ENCODE assay signal across 8 cellular contexts in the genomic region with DNA sequence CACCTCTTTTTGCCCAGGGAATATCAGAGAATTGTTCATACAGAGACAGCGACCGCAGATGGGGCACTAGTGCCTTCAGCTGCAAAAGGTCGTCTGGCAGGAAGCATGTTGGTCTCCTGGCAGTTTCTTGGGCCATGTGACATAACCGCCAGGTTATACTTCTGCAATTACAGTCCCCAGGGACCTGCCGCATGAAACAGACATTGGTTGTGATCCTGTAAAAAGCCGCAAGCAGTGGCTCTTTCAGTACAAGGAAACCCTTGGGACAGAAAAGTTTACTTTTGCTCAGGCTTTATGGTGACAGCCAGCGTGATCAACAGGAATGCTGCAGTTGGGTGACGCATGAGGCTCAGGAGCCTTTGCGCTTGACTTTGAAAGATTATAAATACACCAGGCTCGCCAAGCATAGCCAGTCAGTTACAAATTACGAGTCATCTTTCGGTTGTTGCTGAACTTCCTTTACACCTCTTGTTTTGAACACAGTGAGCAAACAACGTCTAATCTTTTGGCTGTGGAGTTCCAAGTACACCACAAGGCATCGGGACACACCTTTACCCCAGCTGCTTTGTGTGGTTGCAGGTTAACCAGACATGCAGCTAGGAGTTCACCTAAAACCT. TPM values are rescaled to one million over a fixed set of nuclear protein-coding genes. Genes with fewer than 3 reads are reported as not detected.
DNase-seq lines count a peak whose midpoint lies in the region; ATAC-seq, FAIRE-seq and TF ChIP-seq lines count a peak whose summit lies in the region.

No MANE protein-coding gene starts in this region.

- POLR2A ChIA-PET in endothelial cell of umbilical vein (lab: Charles Lee): interaction anchor here (0.6 kb wide), 1 partner anchor 512 kb away, joined by 3 read pairs; no protein-coding TSS in a partner anchor

- TF ChIP-seq POLR2A in endothelial cell of umbilical vein (IDR thresholded peaks at IDR 0.05; ENCODE audit: low read depth, low read length) (no peak), sigmoid colon (IDR thresholded peaks at IDR 0.05) (no peak)

- H3K4me2 ChIP-seq in MM.1S (ENCODE audit: low read depth, low read length) (peak overlapping the region; percentile 84), endothelial cell of umbilical vein (ENCODE audit: insufficient read depth, low read length) (no peak overlapping the region)

- peak; percentile 31 for FAIRE-seq in endothelial cell of umbilical vein (lab: Jason Lieb, UNC)

- H3K27ac ChIP-seq in MM.1S (ENCODE audit: low read length) (peak overlapping the region; percentile 99), endothelial cell of umbilical vein (ENCODE audit: insufficient read depth, low read depth, low read length) (no peak overlapping the region), sigmoid colon (no peak overlapping the region)

- WGBS in sigmoid colon, 2 donors: 7 to 15% methylated on average over 14 of the region's 14 CpGs

- CTCF ChIA-PET in endothelial cell of umbilical vein (lab: Charles Lee): no interaction called here

- H3K27me3 ChIP-seq in MM.1S (replicated peaks; ENCODE audit: insufficient read depth, low read length): no peaks in the 10 kb centered on the region
- H3K27me3 ChIP-seq in endothelial cell of umbilical vein (ENCODE audit: control insufficient read depth in 2 of 2, insufficient read depth in 2 of 2, low read length in 2 of 2): peaks cover 0 to 2% of the 10 kb centered on the region in 2 experiments
- H3K27me3 ChIP-seq in sigmoid colon: no peaks in the 10 kb centered on the region

- H3F3A ChIP-seq in MM.1S (ENCODE audit: insufficient read depth, low read length): peaks cover 55% of the 10 kb centered on the region

- no TSS peak for BruUV-seq in endothelial cell of umbilical vein (replicated peaks; lab: Mats Ljungman, UMichigan)

- H4K20me1 ChIP-seq in MM.1S (ENCODE audit: insufficient read depth, low read length) (no peaks in the 10 kb centered on the region), endothelial cell of umbilical vein (replicated peaks; ENCODE audit: control insufficient read depth, extremely low read depth, insufficient read depth, low read length) (no peaks in the 10 kb centered on the region)

- H3K9me3 ChIP-seq in MM.1S (replicated peaks; ENCODE audit: insufficient read depth, low read length) (no peaks in the 10 kb centered on the region), endothelial cell of umbilical vein (replicated peaks; ENCODE audit: control insufficient read depth, insufficient read depth, low read length) (no peaks in the 10 kb centered on the region), sigmoid colon (no peaks in the 10 kb centered on the region)

- H3K79me2 ChIP-seq in MM.1S (ENCODE audit: low read length) (peaks cover 21% of the 10 kb centered on the region), endothelial cell of umbilical vein (ENCODE audit: control insufficient read depth, insufficient read depth, low read length) (no peaks in the 10 kb centered on the region)

- ATAC-seq in GM18498 (IDR thresholded peaks at IDR 0.05; ENCODE audit: unreplicated experiment): peak; percentile 80

- H3K4me3 ChIP-seq in MM.1S (ENCODE audit: low read length) (peak overlapping the region; percentile 31; the same call in 1 of the 2 replicates), endothelial cell of umbilical vein (replicated peaks in 1 of 3; ENCODE audit: insufficient read depth in 1 of 3, low read depth in 1 of 3, low read length in 3 of 3) (no peak overlapping the region), sigmoid colon (no peak overlapping the region)

- no peak for TF ChIP-seq EP300 in sigmoid colon (IDR thresholded peaks at IDR 0.05)

- intact Hi-C loops in endothelial cell of umbilical vein (cut with micrococcal nuclease) (no loop called here), sigmoid colon (cut with DNase I) (no loop called here)

- H3K36me3 ChIP-seq in MM.1S (replicated peaks; ENCODE audit: insufficient read depth, low read length): no peaks in the 10 kb centered on the region; the same call in 1 of the 2 replicates
- no peaks in the 10 kb centered on the region for H3K36me3 ChIP-seq in endothelial cell of umbilical vein (ENCODE audit: control insufficient read depth in 2 of 2, extremely low read depth in 1 of 2, insufficient read depth in 2 of 2, low read length in 2 of 2)
- no peaks in the 10 kb centered on the region for H3K36me3 ChIP-seq in sigmoid colon

- no peak for TF ChIP-seq CTCF in MM.1S (IDR thresholded peaks at IDR 0.05; ENCODE audit: low read length)
- TF ChIP-seq CTCF in endothelial cell of umbilical vein (IDR thresholded peaks at IDR 0.05; ENCODE audit: extremely low read depth in 1 of 2, insufficient read depth in 1 of 2, low read depth in 1 of 2, low read length in 2 of 2): no peak
- TF ChIP-seq CTCF in sigmoid colon (IDR thresholded peaks at IDR 0.05): no peak

- peak; percentile 60 for DNase-seq in HCEC 1CT
- DNase-seq in MM.1S: peak; percentile 80
- DNase-seq in activated CD4-positive, alpha-beta T cell treated with anti-CD3 and anti-CD28 coated beads for 1 hour: peak; percentile 30
- peak; percentile 36 for DNase-seq in endothelial cell of umbilical vein (ENCODE audit: low read depth, low spot score)
- peak; percentile 23 to 28 for DNase-seq in stimulated activated CD8-positive, alpha-beta memory T cell treated with anti-CD3 and anti-CD28 coated beads, Interleukin-2, amount 100 ng/mL, for 48 hours (ENCODE audit: low read depth in 2 of 2)
- no peak for DNase-seq in NCI-H2196 (lab: John Stamatoyannopoulos, UW; ENCODE audit: unreplicated experiment)
- DNase-seq in sigmoid colon: no peak

- H2AFZ ChIP-seq in MM.1S (ENCODE audit: low read length) (no peak overlapping the region), endothelial cell of umbilical vein (ENCODE audit: low read depth, low read length) (peak overlapping the region; percentile 54)

- H3K9ac ChIP-seq in MM.1S (ENCODE audit: low read length) (peak overlapping the region; percentile 71), endothelial cell of umbilical vein (replicated peaks; ENCODE audit: extremely low read depth, insufficient read depth, low read length) (no peak overlapping the region)

- H3K9me1 ChIP-seq in endothelial cell of umbilical vein (replicated peaks; ENCODE audit: control insufficient read depth, extremely low read depth, insufficient read depth, low read length): no peaks in the 10 kb centered on the region

- dilution Hi-C loops in endothelial cell of umbilical vein (cut with MboI; ENCODE audit: extremely low pct_ligation_motif_present, low sequenced_read_pairs): no loop called here

- H3K4me1 ChIP-seq in MM.1S (ENCODE audit: low read length) (peaks cover 35% of the 10 kb centered on the region), endothelial cell of umbilical vein (ENCODE audit: control insufficient read depth, extremely low read depth, insufficient read depth, low read length) (peaks cover 3% of the 10 kb centered on the region), sigmoid colon (peaks cover 0 to 15% (median 0%) of the 10 kb centered on the region in 4 donors)

- H3K9me2 ChIP-seq in MM.1S (replicated peaks; ENCODE audit: insufficient read depth, low read length): no peaks in the 10 kb centered on the region

TF ChIP-seq in endothelial cell of umbilical vein, 7 proteins besides CTCF, POLR2A, EP300 and RAD21:
- no peak for TF ChIP-seq MYC (IDR thresholded peaks at IDR 0.05; ENCODE audit: low read depth, low read length)
- no peak for TF ChIP-seq POLR2AphosphoS5 (IDR thresholded peaks at IDR 0.05; ENCODE audit: insufficient read depth, low read depth, low read length)
- TF ChIP-seq FOS (IDR thresholded peaks at IDR 0.05; ENCODE audit: borderline replicate concordance, insufficient read depth, low read length): peak; percentile 56
- TF ChIP-seq, protein P1, sequence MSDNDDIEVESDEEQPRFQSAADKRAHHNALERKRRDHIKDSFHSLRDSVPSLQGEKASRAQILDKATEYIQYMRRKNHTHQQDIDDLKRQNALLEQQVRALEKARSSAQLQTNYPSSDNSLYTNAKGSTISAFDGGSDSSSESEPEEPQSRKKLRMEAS (IDR thresholded peaks at IDR 0.05; ENCODE audit: insufficient read depth, insufficient read length): no peak

RNA-seq across cellular contexts. Expression of a gene that starts 50.5 kb away (rescaled TPM):
- not detected in 2 replicates for total RNA-seq in endothelial cell of umbilical vein
- not detected in 2 replicates for polyA plus RNA-seq in endothelial cell of umbilical vein
- polyA plus RNA-seq in endothelial cell of umbilical vein (2011; cell fraction: cytosol; rRNA removed): not detected in 2 replicates
- polyA plus RNA-seq in endothelial cell of umbilical vein (2011; cell fraction: nucleus; rRNA removed): not detected in 2 replicates
- 1.5 and 3.1 TPM in 2 replicates for polyA plus RNA-seq in endothelial cell of umbilical vein (2012)
- not detected in 2 replicates for polyA minus RNA-seq in endothelial cell of umbilical vein
- not detected for polyA minus RNA-seq in endothelial cell of umbilical vein (2011; cell fraction: cytosol; rRNA and poly(A)+ RNA removed)
- not detected in 2 replicates for polyA minus RNA-seq in endothelial cell of umbilical vein (2011; cell fraction: nucleus; rRNA and poly(A)+ RNA removed)
- total RNA-seq in sigmoid colon: 1 to 10 TPM in 1 of 4 donors, under 1 TPM in 1, not detected in 2; 0.95 to 1.6 TPM
- polyA plus RNA-seq in sigmoid colon: under 1 TPM in 2 of 3 donors, not detected in 1; 0.09 to 0.60 TPM

Comparison
In these comparisons a context has a peak if more than half of its experiments do, and no peak if none do; other contexts are left out.
1. DNase-seq: peak in HCEC 1CT (single experiment), MM.1S (single experiment), activated CD4-positive, alpha-beta T cell treated with anti-CD3 and anti-CD28 coated beads for 1 hour (single experiment), endothelial cell of umbilical vein (single experiment) and stimulated activated CD8-positive, alpha-beta memory T cell treated with anti-CD3 and anti-CD28 coated beads, Interleukin-2, amount 100 ng/mL, for 48 hours (2 of 2); none in NCI-H2196 (single experiment) and sigmoid colon (single experiment).